8 cellular contexts compared by ENCODE assay signal in genomic region chr9:100425758-100426157, GRCh38. TPM values are rescaled to one million over a fixed set of nuclear protein-coding genes. Genes with fewer than 3 reads are reported as not detected.
A peak's percentile ranks its signal among the peaks of the same experiment; 100 is the strongest.
DNase-seq lines count a peak whose midpoint lies in the region; ATAC-seq and TF ChIP-seq lines count a peak whose summit lies in the region.
"Had no signal": no experiment of that assay in that cellular context is flagged by ENCODE, and none has a peak within 500 bp of the region (broad histone marks: within the 10 kb centered on the region; RNA-seq: fewer than 3 reads in every experiment).

No MANE protein-coding gene starts in this region.

- peak overlapping the region; percentile 71; the same call in 1 of the 2 replicates for H3K27ac ChIP-seq in HL-60 (replicated peaks)
- H3K27ac ChIP-seq in WERI-Rb-1: peak overlapping the region; percentile 91
- H3K27ac ChIP-seq in gastrocnemius medialis: peak overlapping the region; percentile 80 to 90 (median 85)

- H3K4me3 ChIP-seq in HL-60 (replicated peaks; ENCODE audit: insufficient read depth, low read length): no peak overlapping the region
- no peak overlapping the region for H3K4me3 ChIP-seq in WERI-Rb-1 (ENCODE audit: low read depth, low read length)
- no peak overlapping the region for H3K4me3 ChIP-seq in gastrocnemius medialis

- no peaks in the 10 kb centered on the region for H3K9me3 ChIP-seq in WERI-Rb-1 (ENCODE audit: severe bottlenecking)
- H3K9me3 ChIP-seq in gastrocnemius medialis: no peaks in the 10 kb centered on the region

- in situ Hi-C loops in gastrocnemius medialis (cut with MboI; ENCODE audit: low sequenced_read_pairs in 4 of 4): loop anchor here in 1 of 4 donors (25.0 kb wide), 1 partner anchor 162 kb away; the partner anchor contains the start of gene CAVIN4

- TF ChIP-seq POLR2A in gastrocnemius medialis (IDR thresholded peaks at IDR 0.05): no peak

- H3K27me3 ChIP-seq in HL-60 (ENCODE audit: insufficient read depth, poor library complexity, severe bottlenecking): no peaks in the 10 kb centered on the region
- no peaks in the 10 kb centered on the region for H3K27me3 ChIP-seq in WERI-Rb-1 (ENCODE audit: insufficient read depth, low read depth, severe bottlenecking)
- no peaks in the 10 kb centered on the region for H3K27me3 ChIP-seq in gastrocnemius medialis

- intact Hi-C loops in gastrocnemius medialis (cut with DNase I; ENCODE audit: low total_unique reads): loop anchor here (1.0 to 10.0 kb wide), 8 partner anchors 42 to 1061 kb away; partner anchors contain the start of genes MRPL50, NR4A3, TEX10 and ZNF189

- TF ChIP-seq CTCF in HL-60 (IDR thresholded peaks at IDR 0.05; ENCODE audit: insufficient read depth, low read length): no peak
- TF ChIP-seq CTCF in WERI-Rb-1 (IDR thresholded peaks at IDR 0.05; ENCODE audit: low read depth, low read length): no peak
- TF ChIP-seq CTCF in gastrocnemius medialis (IDR thresholded peaks at IDR 0.05 in 4 of 5, conservative IDR thresholded peaks at IDR 0.05 in 1 of 5): no peak

- DNase-seq in HL-60 (ENCODE audit: low read depth in 1 of 2, low spot score in 1 of 2) (no peak), WERI-Rb-1 (no peak), fibroblast of peridontal ligament (ENCODE audit: extremely low read depth) (peak; percentile 37), gastrocnemius medialis (no peak), NCI-H524 treated with DMSO at 0.1 percent for 48 hours (lab: John Stamatoyannopoulos, UW) (no peak), RKO (ENCODE audit: low spot score) (no peak)
- DNase-seq: central memory CD4-positive, alpha-beta T cell had no signal

- H3K36me3 ChIP-seq in WERI-Rb-1 (no peaks in the 10 kb centered on the region; the same call in 1 of the 2 replicates), gastrocnemius medialis (no peaks in the 10 kb centered on the region)

- H3K4me1 ChIP-seq in gastrocnemius medialis: peaks cover 26 to 32% of the 10 kb centered on the region in 2 donors

- no peak for ATAC-seq in gastrocnemius medialis
- ATAC-seq in GM19328 (IDR thresholded peaks at IDR 0.05; ENCODE audit: unreplicated experiment): no peak

RNA-seq across cellular contexts. Expression of gene MSANTD3, which starts 1.2 kb away (rescaled TPM):
- 10 to 100 TPM; 23.3 to 62.6 (median 40.1) TPM for total RNA-seq in gastrocnemius medialis

RNA-seq across cellular contexts. Expression of gene TMEFF1, which starts 47.2 kb away (rescaled TPM):
- total RNA-seq in gastrocnemius medialis: not detected
